29 cellular contexts compared by ENCODE assay signal in the genomic region with DNA sequence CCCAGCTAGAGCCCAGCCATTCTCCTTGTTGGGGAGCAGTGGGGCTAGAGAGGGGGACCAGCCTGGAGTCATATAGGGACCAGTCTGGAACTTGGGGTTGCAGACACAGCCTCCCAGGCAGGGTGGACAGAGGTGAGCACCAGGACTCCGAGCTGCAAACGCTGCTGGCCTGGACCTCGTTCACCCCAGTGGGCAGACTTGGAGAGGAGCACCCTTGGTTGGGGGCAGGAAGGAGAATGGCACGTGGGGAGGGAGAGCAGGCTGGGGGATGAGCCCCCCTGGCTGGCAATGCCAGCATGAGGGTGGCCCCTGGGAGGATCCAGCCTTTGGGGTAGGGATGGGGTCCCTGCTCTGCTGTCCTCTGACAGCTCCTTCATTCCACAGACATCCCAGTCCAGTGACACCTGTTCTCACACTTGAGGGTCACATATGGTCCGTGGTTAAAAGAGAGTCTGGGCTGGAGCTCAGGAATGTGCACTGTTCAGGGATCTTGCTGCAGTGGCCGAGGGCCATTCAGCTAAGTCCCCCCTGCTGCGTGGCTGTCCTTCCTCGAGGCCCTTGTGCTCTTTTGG. TPM values are rescaled to one million over a fixed set of nuclear protein-coding genes. Genes with fewer than 3 reads are reported as not detected.
"Had no signal": no experiment of that assay in that cellular context is flagged by ENCODE, and none has a peak within 500 bp of the region (broad histone marks: within the 10 kb centered on the region; RNA-seq: fewer than 3 reads in every experiment).

No MANE protein-coding gene starts in this region.

- ATAC-seq: activated T-cell treated with anti-CD3 and anti-CD28 coated beads, Interleukin-2, amount 50 U/mL, for 4 hours; effector memory CD8-positive, alpha-beta T cell; gastrocnemius medialis; stimulated activated effector memory CD8-positive, alpha-beta T cell treated with anti-CD3 and anti-CD28 coated beads, Interleukin-12 subunit alpha, Interleukin-12 subunit beta, amount 100 ng/mL, for 72 hours; T-helper 17 cell had no signal

- H3K4me3 Mint-ChIP-seq: activated naive CD8-positive, alpha-beta T cell treated with anti-CD3 and anti-CD28 coated beads for 36 hours; activated T-cell treated with anti-CD3 and anti-CD28 coated beads, Interleukin-2, amount 50 U/mL, for 4 hours; central memory CD8-positive, alpha-beta T cell; effector memory CD8-positive, alpha-beta T cell; neural crest cell; stimulated activated effector memory CD8-positive, alpha-beta T cell treated with anti-CD3 and anti-CD28 coated beads, Interleukin-12 subunit alpha, Interleukin-12 subunit beta, amount 100 ng/mL, for 72 hours; T-helper 17 cell had no signal

- H3K36me3 Mint-ChIP-seq: activated naive CD8-positive, alpha-beta T cell treated with anti-CD3 and anti-CD28 coated beads for 36 hours; stimulated activated effector memory CD8-positive, alpha-beta T cell treated with anti-CD3 and anti-CD28 coated beads, Interleukin-12 subunit alpha, Interleukin-12 subunit beta, amount 100 ng/mL, for 72 hours had no signal

- H3K27ac ChIP-seq: dorsolateral prefrontal cortex, esophagus squamous epithelium, gastrocnemius medialis, prostate gland, skin epidermis, stomach, suprapubic skin, tibial nerve, uterus had no signal

- H3K27me3 ChIP-seq: uterus had no signal

- H3K36me3 ChIP-seq: esophagus squamous epithelium, gastrocnemius medialis, prostate gland, stomach, suprapubic skin, tibial nerve, uterus had no signal

- H3K9me3 ChIP-seq: esophagus squamous epithelium, gastrocnemius medialis, prostate gland, stomach, suprapubic skin, tibial nerve, uterus had no signal

- H3K27ac Mint-ChIP-seq: activated naive CD8-positive, alpha-beta T cell treated with anti-CD3 and anti-CD28 coated beads for 36 hours; effector memory CD8-positive, alpha-beta T cell; stimulated activated effector memory CD8-positive, alpha-beta T cell treated with anti-CD3 and anti-CD28 coated beads, Interleukin-12 subunit alpha, Interleukin-12 subunit beta, amount 100 ng/mL, for 72 hours; T-helper 17 cell had no signal

- H3K4me1 Mint-ChIP-seq: central memory CD8-positive, alpha-beta T cell; neural crest cell had no signal

- DNase-seq: activated CD4-positive, alpha-beta T cell treated with anti-CD3 and anti-CD28 coated beads for 4 hours; activated CD4-positive, alpha-beta T cell treated with anti-CD3 and anti-CD28 coated beads, Interleukin-2, amount 50 U/mL, for 48 hours; activated CD4-positive, CD25-positive, alpha-beta regulatory T cell; activated CD8-positive, alpha-beta memory T cell treated with anti-CD3 and anti-CD28 coated beads, Interleukin-2, amount 50 U/mL, for 48 hours; activated naive CD4-positive, alpha-beta T cell treated with Interleukin-2 at 50 U/mL for 16 hours; activated naive CD8-positive, alpha-beta T cell treated with anti-CD3 and anti-CD28 coated beads for 36 hours; activated T-cell treated with anti-CD3 and anti-CD28 coated beads, Interleukin-2, amount 50 U/mL, for 4 hours; effector memory CD8-positive, alpha-beta T cell; esophagus squamous epithelium; gastrocnemius medialis; hippocampal formation; mesenchymal stem cell; stimulated activated CD4-positive, alpha-beta T cell treated with anti-CD3 and anti-CD28 coated beads, Interleukin-2, amount 100 ng/mL, for 24 hours; stomach; uterus had no signal

- H3K4me3 ChIP-seq: dorsolateral prefrontal cortex, esophagus squamous epithelium, gastrocnemius medialis, prostate gland, skin epidermis, stomach, suprapubic skin, tibial nerve, uterus had no signal

- H3K9me3 Mint-ChIP-seq: activated naive CD8-positive, alpha-beta T cell treated with anti-CD3 and anti-CD28 coated beads for 36 hours; activated T-cell treated with anti-CD3 and anti-CD28 coated beads, Interleukin-2, amount 50 U/mL, for 4 hours; central memory CD8-positive, alpha-beta T cell; effector memory CD8-positive, alpha-beta T cell; neural crest cell; stimulated activated effector memory CD8-positive, alpha-beta T cell treated with anti-CD3 and anti-CD28 coated beads, Interleukin-12 subunit alpha, Interleukin-12 subunit beta, amount 100 ng/mL, for 72 hours had no signal

- H3K4me1 ChIP-seq: prostate gland had no signal

RNA-seq across cellular contexts. Expression of a gene that starts 2.8 kb away (rescaled TPM):
- total RNA-seq: activated CD8-positive, alpha-beta memory T cell treated with anti-CD3 and anti-CD28 coated beads for 36 hours; activated naive CD8-positive, alpha-beta T cell treated with anti-CD3 and anti-CD28 coated beads for 36 hours; activated T-cell treated with anti-CD3 and anti-CD28 coated beads, Interleukin-2, amount 50 U/mL, for 4 hours; astrocyte; gastrocnemius medialis; lower leg skin; mononuclear cell; neural crest cell; osteocyte; stomach; suprapubic skin; T-helper 17 cell; tibial nerve; uterus had no signal
- polyA plus RNA-seq: stomach had no signal

RNA-seq across cellular contexts. Expression of a gene that starts 7.7 kb away (rescaled TPM):
- total RNA-seq: activated CD8-positive, alpha-beta memory T cell treated with anti-CD3 and anti-CD28 coated beads for 36 hours; activated naive CD8-positive, alpha-beta T cell treated with anti-CD3 and anti-CD28 coated beads for 36 hours; activated T-cell treated with anti-CD3 and anti-CD28 coated beads, Interleukin-2, amount 50 U/mL, for 4 hours; astrocyte; mononuclear cell; neural crest cell; T-helper 17 cell had no signal
